ENCODE assay signal across 7 cellular contexts in the genomic region with DNA sequence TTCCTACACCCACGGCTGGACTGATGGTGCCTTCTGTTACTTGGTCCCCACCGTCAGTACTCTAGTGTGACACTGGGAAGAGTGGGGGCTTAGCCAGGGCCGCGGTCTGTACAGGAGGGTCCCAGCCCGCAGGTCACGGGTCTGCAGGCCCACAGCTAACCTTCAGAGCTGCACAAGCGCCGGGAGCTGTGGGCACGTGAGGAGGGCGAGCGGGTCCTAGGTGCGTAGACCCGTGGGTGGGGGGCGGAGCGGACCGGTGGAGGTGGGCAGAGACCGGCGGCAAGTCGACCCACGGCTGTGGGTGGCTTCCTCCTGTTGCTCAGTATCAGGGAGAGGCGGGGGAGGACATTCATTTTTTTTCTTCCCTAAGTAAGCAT. TPM values are rescaled to one million over a fixed set of nuclear protein-coding genes. Genes with fewer than 3 reads are reported as not detected.
DNase-seq lines count a peak whose midpoint lies in the region; ATAC-seq and TF ChIP-seq lines count a peak whose summit lies in the region.

No MANE protein-coding gene starts in this region.

- intact Hi-C loops in testis (cut with DNase I; ENCODE audit: low total_unique reads): no loop called here

- H3K36me3 ChIP-seq in duodenal mucosa (ENCODE audit: control insufficient read depth in 1 of 2, insufficient read depth in 2 of 2, low read length in 2 of 2): no peaks in the 10 kb centered on the region
- no peaks in the 10 kb centered on the region for H3K36me3 ChIP-seq in mesodermal cell (ENCODE audit: control insufficient read depth, insufficient read depth, low read length)
- no peaks in the 10 kb centered on the region for H3K36me3 ChIP-seq in testis (ENCODE audit: low read depth, missing control alignments)

- peak overlapping the region; percentile 70 for H3K4me3 Mint-ChIP-seq in T-helper 17 cell

- ATAC-seq in T-helper 17 cell (no peak), GM21423 (IDR thresholded peaks at IDR 0.05; ENCODE audit: unreplicated experiment) (no peak)

- peaks cover 16% of the 10 kb centered on the region for H3K4me1 Mint-ChIP-seq in T-helper 17 cell

- H3K4me1 ChIP-seq in duodenal mucosa (ENCODE audit: control insufficient read depth in 1 of 2, insufficient read depth in 2 of 2, low read length in 2 of 2) (peaks cover 6 to 11% of the 10 kb centered on the region in 2 donors), mesodermal cell (ENCODE audit: control insufficient read depth, insufficient read depth, low read length, poor library complexity, severe bottlenecking) (peaks cover 18% of the 10 kb centered on the region), testis (peaks cover 4% of the 10 kb centered on the region)

- no peak for DNase-seq in T-helper 17 cell
- DNase-seq in testis: no peak
- no peak for DNase-seq in midbrain (lab: John Stamatoyannopoulos, UW)
- no peak for DNase-seq in central memory CD4-positive, alpha-beta T cell

- H3K27me3 ChIP-seq in duodenal mucosa (ENCODE audit: control insufficient read depth in 1 of 2, insufficient read depth in 2 of 2, low read length in 2 of 2) (peaks cover 11 to 65% of the 10 kb centered on the region in 2 donors), testis (no peaks in the 10 kb centered on the region)

- H3K9ac ChIP-seq in duodenal mucosa (ENCODE audit: low read depth in 1 of 2, low read length in 2 of 2): no peak overlapping the region

- H3K36me3 Mint-ChIP-seq in T-helper 17 cell (ENCODE audit: low read depth): peaks cover 2% of the 10 kb centered on the region

- H3K4me3 ChIP-seq in duodenal mucosa (ENCODE audit: low read depth in 1 of 2, low read length in 2 of 2) (peak overlapping the region; percentile 52 to 58), mesodermal cell (ENCODE audit: extremely low read depth, insufficient read depth, low read length, poor library complexity, severe bottlenecking) (peak overlapping the region; percentile 36), testis (peak overlapping the region; percentile 60 to 69)

- WGBS in mesodermal cell (ENCODE audit: insufficient coverage in 2 of 2), 2 experiments: 37 to 52% methylated on average over 11 to 13 of the region's 21 CpGs
- 14 to 25% methylated on average over 13 to 21 of the region's 21 CpGs for WGBS in testis, 2 donors

- peaks cover 88% of the 10 kb centered on the region for H3K27me3 Mint-ChIP-seq in T-helper 17 cell

- H3K9me3 ChIP-seq in T-helper 17 cell (ENCODE audit: control insufficient read depth, low read length, poor library complexity, severe bottlenecking): no peaks in the 10 kb centered on the region
- no peaks in the 10 kb centered on the region for H3K9me3 ChIP-seq in duodenal mucosa (ENCODE audit: control insufficient read depth in 1 of 2, low read length in 2 of 2)
- H3K9me3 ChIP-seq in mesodermal cell (ENCODE audit: control insufficient read depth, low read length): no peaks in the 10 kb centered on the region
- H3K9me3 ChIP-seq in testis: no peaks in the 10 kb centered on the region

- no peak for TF ChIP-seq CTCF in testis (IDR thresholded peaks at IDR 0.05)

- no peak overlapping the region for H3K27ac ChIP-seq in duodenal mucosa (ENCODE audit: low read depth, low read length)
- no peak overlapping the region for H3K27ac ChIP-seq in mesodermal cell (ENCODE audit: low read depth, low read length, severe bottlenecking)
- H3K27ac ChIP-seq in testis: peak overlapping the region; percentile 31 to 75

- TF ChIP-seq POLR2A in testis (IDR thresholded peaks at IDR 0.05): no peak

- no peak overlapping the region for H3K27ac Mint-ChIP-seq in T-helper 17 cell

RNA-seq across cellular contexts. Expression of a gene that starts 1.2 kb away (rescaled TPM):
- total RNA-seq in T-helper 17 cell (not detected), testis (10 to 100 TPM in 1 of 2 donors, 1 to 10 TPM in 1; 5.1 to 17.3 TPM)
- 0.52 TPM for polyA plus RNA-seq in mesodermal cell (2013, experiment 1 of 2)
- 0.51 TPM for polyA plus RNA-seq in mesodermal cell (2013, experiment 2 of 2)
- polyA plus RNA-seq in testis (ENCODE audit: insufficient read depth, low read depth, low replicate concordance): 10.2 TPM

Comparison
In these comparisons a context has a peak if more than half of its experiments do, and no peak if none do; other contexts are left out.
1. H3K27ac ChIP-seq: peak in testis (2 of 2); none in duodenal mucosa (single experiment) and mesodermal cell (single experiment).
2. RNA of a gene that starts 1.2 kb away (total RNA-seq): 5.1 to 17.3 TPM in testis; not detected in T-helper 17 cell; every median in the first group is over 4 times any median in the second.
3. Peak in every context shown above with its lines, with median percentiles within 50 percentile points of each other: H3K4me3 ChIP-seq.